ENCODE assay signal across 14 cellular contexts in the genomic region with DNA sequence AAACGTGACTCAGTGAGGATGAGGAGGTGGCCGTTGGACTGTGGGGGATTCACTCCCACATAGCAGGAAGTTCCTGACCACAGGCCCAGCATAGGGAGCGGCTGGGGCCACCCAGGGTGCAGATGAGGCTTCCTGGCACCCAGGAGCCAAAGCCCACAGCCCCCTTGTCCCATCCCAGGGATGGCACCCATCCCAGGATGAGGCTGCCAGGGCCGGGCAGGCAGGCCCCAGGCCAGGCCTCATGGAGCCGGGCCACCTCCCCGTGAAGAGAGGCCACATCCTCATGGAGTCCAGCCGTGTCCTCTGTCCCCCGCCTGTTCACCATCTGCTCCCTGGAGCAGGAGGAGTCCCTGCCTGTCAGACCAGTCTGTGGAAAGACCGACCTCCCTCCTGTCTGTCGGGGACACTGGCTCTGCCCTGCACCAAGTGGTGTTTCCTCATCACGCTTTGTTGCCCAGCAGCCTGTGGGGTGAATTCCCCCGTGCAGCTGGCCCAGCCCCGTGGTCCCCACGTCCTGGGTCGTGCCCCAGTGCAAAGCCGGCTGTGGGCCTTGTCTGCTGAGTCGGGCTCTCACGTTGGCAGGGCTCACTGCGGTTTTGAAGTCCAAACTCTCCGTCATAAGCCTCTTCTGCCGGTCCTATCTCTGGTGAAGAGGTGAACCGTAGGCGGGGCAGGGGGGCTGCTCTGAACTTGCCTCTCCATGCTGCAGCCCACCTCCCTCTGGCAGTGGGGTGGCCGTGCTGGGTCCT. TPM values are rescaled to one million over a fixed set of nuclear protein-coding genes. Genes with fewer than 3 reads are reported as not detected.
A peak's percentile ranks its signal among the peaks of the same experiment; 100 is the strongest.
DNase-seq lines count a peak whose midpoint lies in the region; ATAC-seq, FAIRE-seq and TF ChIP-seq lines count a peak whose summit lies in the region.
"Had no signal": no experiment of that assay in that cellular context is flagged by ENCODE, and none has a peak within 500 bp of the region (broad histone marks: within the 10 kb centered on the region; RNA-seq: fewer than 3 reads in every experiment).

No MANE protein-coding gene starts in this region.

- H3K36me3 ChIP-seq in BLaER1 (0 out of 2 replicates have a peak, but pooled peaks cover 7% of the 10 kb centered on the region), kidney (ENCODE audit: control insufficient read depth in 1 of 2, insufficient read depth in 2 of 2, low read length in 2 of 2) (no peaks in the 10 kb centered on the region), Caco-2 (ENCODE audit: control insufficient read depth, insufficient read depth, low read length) (no peaks in the 10 kb centered on the region)

- H3K4me1 ChIP-seq in BLaER1 (peaks cover 72% of the 10 kb centered on the region), kidney (ENCODE audit: control insufficient read depth in 1 of 2, insufficient read depth in 1 of 2, low read depth in 1 of 2, low read length in 2 of 2) (no peaks in the 10 kb centered on the region), Caco-2 (no peaks in the 10 kb centered on the region)

- H3K4me3 ChIP-seq in BLaER1 (peak overlapping the region; percentile 51), kidney (ENCODE audit: low read length in 2 of 2) (no peak overlapping the region), Caco-2 (ENCODE audit: low read depth, low read length) (no peak overlapping the region)

- DNase-seq in HFFc6 (no peak), RPMI7951 (ENCODE audit: low read depth) (peak; percentile 93), kidney (peak; percentile 51), SK-N-DZ (ENCODE audit: low spot score) (no peak), Caco-2 (no peak), iPS-NIHi11 (ENCODE audit: low spot score) (no peak)
- DNase-seq: NCI-H510A, SHP77 treated with DMSO at 0.1 percent for 48 hours had no signal

- CTCF ChIA-PET in Caco-2 (lab: Charles Lee) = no interaction called here

- H3K4me3 Mint-ChIP-seq in HFFc6 = no peak overlapping the region
- H3K4me3 Mint-ChIP-seq in Caco-2 (ENCODE audit: unreplicated experiment) = no peak overlapping the region
- H3K4me3 Mint-ChIP-seq: activated T-helper 1 cell treated with anti-CD3 and anti-CD28 coated beads, Interleukin-12 subunit alpha, Interleukin-12 subunit beta, Interleukin-2, Interleukin-4 antibody, amounts not matched to agents 30 ng/mL and 10 ng/mL and 1 ng/mL, durations not matched to agents 14 hours and 24 hours and 36 hours; brain; CD8-positive, alpha-beta T cell had no signal

- H3K27me3 Mint-ChIP-seq in HFFc6 (ENCODE audit: insufficient read depth) = peaks cover 2% of the 10 kb centered on the region
- no peaks in the 10 kb centered on the region for H3K27me3 Mint-ChIP-seq in Caco-2 (ENCODE audit: insufficient read depth, unreplicated experiment)

- H3K27me3 ChIP-seq in BLaER1 (0 out of 2 replicates have a peak, but pooled peaks cover 3% of the 10 kb centered on the region), Caco-2 (replicated peaks; ENCODE audit: control insufficient read depth, insufficient read depth, low read length) (no peaks in the 10 kb centered on the region)

- intact Hi-C loops in kidney (cut with DNase I) (no loop called here), Caco-2 (cut with micrococcal nuclease; ENCODE audit: unreplicated experiment) (no loop called here)

- POLR2A ChIA-PET in Caco-2 (lab: Charles Lee) = no interaction called here

- no peak for FAIRE-seq in kidney (lab: Jason Lieb, UNC)

- BruUV-seq in Caco-2 (replicated peaks; lab: Mats Ljungman, UMichigan) = no TSS peak

- no peak for TF ChIP-seq CTCF in HFFc6 (IDR thresholded peaks at IDR 0.05)
- TF ChIP-seq CTCF in kidney (IDR thresholded peaks at IDR 0.05; ENCODE audit: borderline replicate concordance, extremely low read depth, insufficient read depth) = no peak
- TF ChIP-seq CTCF in Caco-2 (IDR thresholded peaks at IDR 0.05; ENCODE audit: insufficient read depth in 1 of 2, low read depth in 1 of 2, low read length in 1 of 2, severe bottlenecking in 1 of 2, unreplicated experiment in 1 of 2) = no peak

- peaks cover 13% of the 10 kb centered on the region for H4K20me1 ChIP-seq in BLaER1

- peak overlapping the region; percentile 93 for H3K4me2 ChIP-seq in BLaER1

- H3K36me3 Mint-ChIP-seq in HFFc6 (ENCODE audit: low read depth) (no peaks in the 10 kb centered on the region), Caco-2 (ENCODE audit: insufficient read depth, unreplicated experiment) (peaks cover 7% of the 10 kb centered on the region)
- H3K36me3 Mint-ChIP-seq: CD8-positive, alpha-beta T cell had no signal

- H3K27ac ChIP-seq in BLaER1 (peak overlapping the region; percentile 72), kidney (ENCODE audit: low read depth in 2 of 2, low read length in 2 of 2) (no peak overlapping the region)

- H3K9ac ChIP-seq in BLaER1 = peak overlapping the region; percentile 53
- H3K9ac ChIP-seq in kidney (ENCODE audit: low read length in 2 of 2) = no peak overlapping the region

- peak overlapping the region; percentile 58 for H3K27ac Mint-ChIP-seq in HFFc6
- H3K27ac Mint-ChIP-seq in Caco-2 (ENCODE audit: unreplicated experiment) = no peak overlapping the region
- H3K27ac Mint-ChIP-seq: activated T-helper 1 cell treated with anti-CD3 and anti-CD28 coated beads, Interleukin-12 subunit alpha, Interleukin-12 subunit beta, Interleukin-2, Interleukin-4 antibody, amounts not matched to agents 30 ng/mL and 10 ng/mL and 1 ng/mL, durations not matched to agents 14 hours and 24 hours and 36 hours; CD8-positive, alpha-beta T cell had no signal

- H3K9me3 ChIP-seq in BLaER1 (no peaks in the 10 kb centered on the region), kidney (ENCODE audit: control insufficient read depth in 1 of 2, low read length in 2 of 2) (no peaks in the 10 kb centered on the region), Caco-2 (no peaks in the 10 kb centered on the region)

- H3K4me1 Mint-ChIP-seq in HFFc6 (ENCODE audit: low read depth) (peaks cover 11% of the 10 kb centered on the region; the same call in 1 of the 2 replicates), Caco-2 (ENCODE audit: low read depth, unreplicated experiment) (peaks cover 8% of the 10 kb centered on the region)

- H3K9me3 Mint-ChIP-seq in HFFc6 = no peaks in the 10 kb centered on the region
- no peaks in the 10 kb centered on the region for H3K9me3 Mint-ChIP-seq in Caco-2 (ENCODE audit: unreplicated experiment)
- H3K9me3 Mint-ChIP-seq: activated T-helper 1 cell treated with anti-CD3 and anti-CD28 coated beads, Interleukin-12 subunit alpha, Interleukin-12 subunit beta, Interleukin-2, Interleukin-4 antibody, amounts not matched to agents 30 ng/mL and 10 ng/mL and 1 ng/mL, durations not matched to agents 14 hours and 24 hours and 36 hours; CD8-positive, alpha-beta T cell had no signal

- ATAC-seq in HG03175 (IDR thresholded peaks at IDR 0.05; ENCODE audit: unreplicated experiment) = no peak
- ATAC-seq: CD8-positive, alpha-beta T cell; HCT116 had no signal

RNA-seq across cellular contexts. Expression of a gene that starts 24.5 kb away (rescaled TPM):
- total RNA-seq in HFFc6 (2021; fragmentation: NEBNext Ultra II Directional; extraction: Animal tissue kit (Norgen Biotek cat#: 25700)) = 10 to 100 TPM; 23.9 to 31.5 (median 26.6) TPM
- 48.7 and 50.9 TPM in 2 replicates for total RNA-seq in RPMI7951 (2014; rRNA removed; shearing (Covaris generic))
- total RNA-seq in kidney (3.2 TPM), Caco-2 (2022) (3.6 and 4.6 TPM in 2 replicates)
- polyA plus RNA-seq in kidney (ENCODE audit: insufficient read depth, low read depth, low replicate concordance) = 0.82 TPM
- polyA plus RNA-seq in SK-N-DZ (2014; cell fraction: cytosol; rRNA removed) = 58.1 and 70.5 TPM in 2 replicates
- polyA plus RNA-seq in SK-N-DZ (2014; cell fraction: nucleus; rRNA removed) = 85.7 and 155 TPM in 2 replicates

RNA-seq across cellular contexts. Expression of a gene that starts 41.7 kb away (rescaled TPM):
- total RNA-seq in HFFc6 (2021; fragmentation: NEBNext Ultra II Directional; extraction: Animal tissue kit (Norgen Biotek cat#: 25700)) = 10 to 100 TPM; 21.4 to 35.0 (median 25.5) TPM
- 3.0 and 4.2 TPM in 2 replicates for total RNA-seq in RPMI7951 (2014; rRNA removed; shearing (Covaris generic))
- total RNA-seq in kidney (33.4 TPM), Caco-2 (2022) (61.1 and 63.8 TPM in 2 replicates)
- polyA plus RNA-seq in kidney (ENCODE audit: insufficient read depth, low read depth, low replicate concordance) = 11.4 TPM
- polyA plus RNA-seq in SK-N-DZ (2014; cell fraction: cytosol; rRNA removed) = 20.1 and 22.6 TPM in 2 replicates
- 129 and 170 TPM in 2 replicates for polyA plus RNA-seq in SK-N-DZ (2014; cell fraction: nucleus; rRNA removed)

Comparison
In these comparisons a context has a peak if more than half of its experiments do, and no peak if none do; other contexts are left out.
1. DNase-seq: peak in RPMI7951 (single experiment) and kidney (single experiment); none in HFFc6 (single experiment), SK-N-DZ (single experiment), Caco-2 (0 of 2) and iPS-NIHi11 (single experiment).